11 cellular contexts compared by ENCODE assay signal in the genomic region with DNA sequence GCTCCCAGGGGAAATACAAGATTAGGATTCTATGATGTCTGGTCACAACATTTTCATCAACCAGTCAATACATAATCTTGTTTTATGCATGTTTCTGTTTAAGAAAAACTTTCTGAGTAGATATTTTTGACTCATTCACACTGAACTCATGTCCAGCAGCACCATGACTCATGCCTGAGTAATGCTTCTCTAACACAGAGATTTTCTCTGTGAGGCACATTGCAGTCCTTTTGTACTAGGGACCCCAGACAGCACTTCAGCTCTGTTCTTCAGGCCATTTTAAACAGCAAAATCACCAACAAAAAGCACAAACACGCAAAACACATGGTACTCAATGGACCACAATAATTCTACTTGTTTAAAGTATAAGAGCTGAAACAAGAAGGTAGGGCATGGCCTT.
DNase-seq lines count a peak whose midpoint lies in the region; ATAC-seq lines count a peak whose summit lies in the region.
"Had no signal": no experiment of that assay in that cellular context is flagged by ENCODE, and none has a peak within 500 bp of the region (broad histone marks: within the 10 kb centered on the region; RNA-seq: fewer than 3 reads in every experiment).

No MANE protein-coding gene starts in this region.

- H3K4me1 ChIP-seq in SJSA1 (replicated peaks): peaks cover 20% of the 10 kb centered on the region
- H3K4me1 ChIP-seq: gastrocnemius medialis, uterus had no signal

- no peaks in the 10 kb centered on the region for H3K36me3 Mint-ChIP-seq in effector memory CD8-positive, alpha-beta T cell (ENCODE audit: insufficient read depth)
- H3K36me3 Mint-ChIP-seq in activated CD8-positive, alpha-beta memory T cell treated with anti-CD3 and anti-CD28 coated beads, Interleukin-2, amount 10 ng/mL, durations not matched to agents 7 days and 5 days: no peaks in the 10 kb centered on the region

- H3K9me3 ChIP-seq in SJSA1 (replicated peaks): no peaks in the 10 kb centered on the region
- H3K9me3 ChIP-seq: gastrocnemius medialis, uterus had no signal

- no peaks in the 10 kb centered on the region for H3K36me3 ChIP-seq in SJSA1
- H3K36me3 ChIP-seq: gastrocnemius medialis, uterus had no signal

- H3K27me3 ChIP-seq in SJSA1 (replicated peaks): no peaks in the 10 kb centered on the region
- H3K27me3 ChIP-seq: gastrocnemius medialis, uterus had no signal

- H3K4me3 Mint-ChIP-seq in effector memory CD8-positive, alpha-beta T cell: no peak overlapping the region
- no peak overlapping the region for H3K4me3 Mint-ChIP-seq in activated CD8-positive, alpha-beta memory T cell treated with anti-CD3 and anti-CD28 coated beads, Interleukin-2, amount 10 ng/mL, durations not matched to agents 7 days and 5 days

- H3K27me3 Mint-ChIP-seq in effector memory CD8-positive, alpha-beta T cell: no peaks in the 10 kb centered on the region
- no peaks in the 10 kb centered on the region for H3K27me3 Mint-ChIP-seq in activated CD8-positive, alpha-beta memory T cell treated with anti-CD3 and anti-CD28 coated beads, Interleukin-2, amount 10 ng/mL, durations not matched to agents 7 days and 5 days

- no peak overlapping the region for H3K27ac Mint-ChIP-seq in effector memory CD8-positive, alpha-beta T cell
- H3K27ac Mint-ChIP-seq in activated CD8-positive, alpha-beta memory T cell treated with anti-CD3 and anti-CD28 coated beads, Interleukin-2, amount 10 ng/mL, durations not matched to agents 7 days and 5 days: no peak overlapping the region

- no peaks in the 10 kb centered on the region for H3K4me1 Mint-ChIP-seq in effector memory CD8-positive, alpha-beta T cell (ENCODE audit: low read depth in 2 of 2)
- no peaks in the 10 kb centered on the region for H3K4me1 Mint-ChIP-seq in activated CD8-positive, alpha-beta memory T cell treated with anti-CD3 and anti-CD28 coated beads, Interleukin-2, amount 10 ng/mL, durations not matched to agents 7 days and 5 days

- peak overlapping the region; percentile 59 for H3K27ac ChIP-seq in SJSA1
- H3K27ac ChIP-seq: gastrocnemius medialis had no signal

- H3K4me3 ChIP-seq in SJSA1: no peak overlapping the region
- H3K4me3 ChIP-seq: gastrocnemius medialis, uterus had no signal

- no peak for ATAC-seq in effector memory CD8-positive, alpha-beta T cell (replicated peaks)
- no peak for ATAC-seq in activated CD8-positive, alpha-beta memory T cell treated with anti-CD3 and anti-CD28 coated beads, Interleukin-2, amount 10 ng/mL, durations not matched to agents 7 days and 5 days
- ATAC-seq in GM21515 (IDR thresholded peaks at IDR 0.05; ENCODE audit: unreplicated experiment): no peak
- ATAC-seq: gastrocnemius medialis had no signal

- CTCF ChIA-PET in activated CD8-positive, alpha-beta memory T cell treated with anti-CD3 and anti-CD28 coated beads, Interleukin-2, amount 10 ng/mL, durations not matched to agents 7 days and 5 days (lab: Charles Lee): no interaction called here

- H3K9me3 Mint-ChIP-seq in effector memory CD8-positive, alpha-beta T cell: peaks cover 0 to 4% of the 10 kb centered on the region in 2 donors
- no peaks in the 10 kb centered on the region for H3K9me3 Mint-ChIP-seq in activated CD8-positive, alpha-beta memory T cell treated with anti-CD3 and anti-CD28 coated beads, Interleukin-2, amount 10 ng/mL, durations not matched to agents 7 days and 5 days (ENCODE audit: low read depth)

- peak; percentile 80 for DNase-seq in GM04503 (ENCODE audit: low read depth)
- DNase-seq in SJSA1 (ENCODE audit: low read depth in 1 of 2, low spot score in 2 of 2): peak; percentile 70 to 73
- DNase-seq in fibroblast of peridontal ligament (ENCODE audit: extremely low read depth): peak; percentile 85
- DNase-seq in renal cortical epithelial cell (ENCODE audit: low read depth): peak; percentile 91
- no peak for DNase-seq in ureter (ENCODE audit: low spot score)
- DNase-seq in effector memory CD8-positive, alpha-beta T cell: no peak
- DNase-seq in activated CD8-positive, alpha-beta memory T cell treated with anti-CD3 and anti-CD28 coated beads, Interleukin-2, amount 10 ng/mL, durations not matched to agents 7 days and 5 days: no peak
- DNase-seq: gastrocnemius medialis, NCI-H510A treated with DMSO at 0.1 percent for 48 hours, uterus had no signal

Comparison
In these comparisons a context has a peak if more than half of its experiments do, and no peak if none do; other contexts are left out.
1. DNase-seq: peak in GM04503 (single experiment), SJSA1 (2 of 2), fibroblast of peridontal ligament (single experiment) and renal cortical epithelial cell (single experiment); none in ureter (single experiment), effector memory CD8-positive, alpha-beta T cell (0 of 3) and activated CD8-positive, alpha-beta memory T cell treated with anti-CD3 and anti-CD28 coated beads, Interleukin-2, amount 10 ng/mL, durations not matched to agents 7 days and 5 days (single experiment).